1 cellular context compared by ENCODE assay signal in the genomic region with DNA sequence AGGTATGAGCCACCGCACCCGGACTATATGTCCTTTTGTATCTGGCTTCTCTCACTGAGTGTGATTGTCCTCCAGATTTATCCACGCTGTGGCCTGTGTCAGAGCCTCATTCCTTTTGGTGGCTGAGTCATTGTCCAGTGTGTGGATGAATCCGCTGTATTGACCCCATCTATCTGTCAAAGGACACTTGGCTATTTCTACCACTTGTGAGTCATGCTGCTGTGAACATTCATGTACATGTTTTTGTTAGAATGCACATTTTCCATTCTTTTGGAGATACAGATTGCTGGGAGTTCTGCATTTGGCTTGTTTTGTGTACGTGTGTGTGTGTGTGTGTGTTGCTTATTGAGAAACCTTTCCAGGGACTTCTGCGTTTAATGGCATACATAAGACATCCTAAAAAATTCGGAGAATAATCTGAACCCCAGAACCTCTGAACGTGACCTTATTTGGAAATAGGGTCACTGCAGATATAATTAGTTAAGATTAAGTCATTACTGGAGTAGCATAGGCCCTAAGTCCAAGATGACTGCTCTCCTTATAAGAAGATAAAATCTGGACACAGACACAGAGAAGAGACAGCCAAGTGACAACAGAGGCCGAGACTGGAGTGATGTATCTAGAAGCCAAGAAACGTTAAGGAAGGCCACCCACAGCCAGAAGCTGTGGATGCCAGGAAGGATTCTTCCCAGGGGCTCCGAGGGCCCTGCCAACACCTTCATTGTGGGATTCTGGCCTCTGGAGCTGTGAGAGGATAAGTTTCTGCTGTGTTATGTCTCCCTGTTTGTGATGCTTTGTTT.
TF ChIP-seq lines count a peak whose summit lies in the region.

No MANE protein-coding gene starts in this region.

TF ChIP-seq in SK-N-SH, 30 proteins besides CTCF, POLR2A, EP300 and RAD21 (continued from another document):
- TF ChIP-seq, protein P1, sequence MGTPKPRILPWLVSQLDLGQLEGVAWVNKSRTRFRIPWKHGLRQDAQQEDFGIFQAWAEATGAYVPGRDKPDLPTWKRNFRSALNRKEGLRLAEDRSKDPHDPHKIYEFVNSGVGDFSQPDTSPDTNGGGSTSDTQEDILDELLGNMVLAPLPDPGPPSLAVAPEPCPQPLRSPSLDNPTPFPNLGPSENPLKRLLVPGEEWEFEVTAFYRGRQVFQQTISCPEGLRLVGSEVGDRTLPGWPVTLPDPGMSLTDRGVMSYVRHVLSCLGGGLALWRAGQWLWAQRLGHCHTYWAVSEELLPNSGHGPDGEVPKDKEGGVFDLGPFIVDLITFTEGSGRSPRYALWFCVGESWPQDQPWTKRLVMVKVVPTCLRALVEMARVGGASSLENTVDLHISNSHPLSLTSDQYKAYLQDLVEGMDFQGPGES (IDR thresholded peaks at IDR 0.05; ENCODE audit: low read depth, low read length) = no peak
- no peak for TF ChIP-seq RCOR1 (IDR thresholded peaks at IDR 0.05; ENCODE audit: low read length)
- TF ChIP-seq FOSL2 (IDR thresholded peaks at IDR 0.05; ENCODE audit: borderline replicate concordance, low read depth) = peak; percentile 91
- TF ChIP-seq, protein P2, sequence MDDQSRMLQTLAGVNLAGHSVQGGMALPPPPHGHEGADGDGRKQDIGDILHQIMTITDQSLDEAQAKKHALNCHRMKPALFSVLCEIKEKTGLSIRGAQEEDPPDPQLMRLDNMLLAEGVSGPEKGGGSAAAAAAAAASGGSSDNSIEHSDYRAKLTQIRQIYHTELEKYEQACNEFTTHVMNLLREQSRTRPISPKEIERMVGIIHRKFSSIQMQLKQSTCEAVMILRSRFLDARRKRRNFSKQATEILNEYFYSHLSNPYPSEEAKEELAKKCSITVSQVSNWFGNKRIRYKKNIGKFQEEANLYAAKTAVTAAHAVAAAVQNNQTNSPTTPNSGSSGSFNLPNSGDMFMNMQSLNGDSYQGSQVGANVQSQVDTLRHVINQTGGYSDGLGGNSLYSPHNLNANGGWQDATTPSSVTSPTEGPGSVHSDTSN (IDR thresholded peaks at IDR 0.05) = peak; percentile 88
- TF ChIP-seq, protein P3, sequence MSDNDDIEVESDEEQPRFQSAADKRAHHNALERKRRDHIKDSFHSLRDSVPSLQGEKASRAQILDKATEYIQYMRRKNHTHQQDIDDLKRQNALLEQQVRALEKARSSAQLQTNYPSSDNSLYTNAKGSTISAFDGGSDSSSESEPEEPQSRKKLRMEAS (IDR thresholded peaks at IDR 0.05; ENCODE audit: low read depth) = 0 out of 2 replicates have a peak, but pooled peaks have one; percentile 53
- peak; percentile 74 for TF ChIP-seq TCF12 (IDR thresholded peaks at IDR 0.05)
- TF ChIP-seq CHD2 (IDR thresholded peaks at IDR 0.05; ENCODE audit: low read length, partially characterized antibody) = no peak
- no peak for TF ChIP-seq MXI1 (IDR thresholded peaks at IDR 0.05; ENCODE audit: low read depth, low read length)
- no peak for TF ChIP-seq GABPA (IDR thresholded peaks at IDR 0.05; ENCODE audit: low read depth)
- TF ChIP-seq JUND (IDR thresholded peaks at IDR 0.05) = peak; percentile 88; the same call in 1 of the 2 replicates
- peak; percentile 41; the same call in 1 of the 2 replicates for TF ChIP-seq POLR2AphosphoS5 (IDR thresholded peaks at IDR 0.05; ENCODE audit: low read depth, low read length)
- TF ChIP-seq RXRA (IDR thresholded peaks at IDR 0.05; ENCODE audit: borderline replicate concordance, low read depth) = no peak; the same call in 1 of the 2 replicates
TF ChIP-seq in SK-N-SH: peak in this region for 8.
